ENCODE assay signal across 8 cellular contexts in genomic region chr1:112763146-112763545, GRCh38. TPM values are rescaled to one million over a fixed set of nuclear protein-coding genes. Genes with fewer than 3 reads are reported as not detected.
DNase-seq lines count a peak whose midpoint lies in the region; ATAC-seq and TF ChIP-seq lines count a peak whose summit lies in the region.
"Not testable (repeated sequence)": the region's sequence is repeated elsewhere in the genome, so short reads cannot be mapped to it uniquely, and the experiment has no call there.

No MANE protein-coding gene starts in this region.

- H2AFZ ChIP-seq in GM23248: peak overlapping the region; percentile 62
- H2AFZ ChIP-seq in hepatocyte; trophoblast cell (ENCODE audit: insufficient read depth, low read length, poor library complexity): not testable (repeated sequence)

- H2AK5ac ChIP-seq in trophoblast cell (ENCODE audit: low read length): not testable (repeated sequence)

- CTCF ChIA-PET in WTC11 (lab: Charles Lee): interaction anchor here (0.7 to 2.2 kb wide), 6 partner anchors 20 to 310 kb away, joined by 4 to 10 read pairs (median 6); partner anchors contain the start of genes LRIG2 and PPM1J

- H3K14ac ChIP-seq in trophoblast cell (ENCODE audit: low read length): peak overlapping the region; percentile 39

- peak; percentile 14; the same call in 1 of the 2 replicates for ATAC-seq in WTC11
- ATAC-seq in upper lobe of right lung: peak; percentile 57

- H2BK12ac ChIP-seq in trophoblast cell (ENCODE audit: low read length): peak overlapping the region; percentile 81

- not testable (repeated sequence) for TF ChIP-seq CTCF in WTC11 (IDR thresholded peaks at IDR 0.05); endodermal cell (conservative IDR thresholded peaks at IDR 0.05); hepatocyte (IDR thresholded peaks at IDR 0.05; ENCODE audit: poor library complexity); upper lobe of right lung (IDR thresholded peaks at IDR 0.05)

- peak overlapping the region; percentile 76 for H2BK5ac ChIP-seq in trophoblast cell (ENCODE audit: low read depth, low read length, poor library complexity)

- intact Hi-C loops in upper lobe of right lung (cut with DNase I): not testable (repeated sequence)

- H3K9me3 ChIP-seq in GM23248 (ENCODE audit: low read depth); hepatocyte (ENCODE audit: low read depth); trophoblast cell (ENCODE audit: insufficient read depth, low read depth, low read length); upper lobe of right lung: not testable (repeated sequence)
- H3K9me3 ChIP-seq in endodermal cell (ENCODE audit: control insufficient read depth, low read length): peaks cover 22% of the 10 kb centered on the region

- not testable (repeated sequence) for H3K9me2 ChIP-seq in GM23248 (ENCODE audit: insufficient read depth); hepatocyte (replicated peaks; ENCODE audit: insufficient read depth)

- in situ Hi-C loops in GM23248 (cut with MboI): not testable (repeated sequence)

- H3K4me2 ChIP-seq in GM23248 (ENCODE audit: unreplicated experiment); hepatocyte: not testable (repeated sequence)
- H3K4me2 ChIP-seq in trophoblast cell (ENCODE audit: low read length): peak overlapping the region; percentile 38

- not testable (repeated sequence) for H3K27ac Mint-ChIP-seq in WTC11
- peak overlapping the region; percentile 19 for H3K27ac Mint-ChIP-seq in endodermal cell

- peak overlapping the region; percentile 92 for H4K91ac ChIP-seq in trophoblast cell (ENCODE audit: low read depth, low read length)

- WGBS in GM23248 (ENCODE audit: low coverage in 1 of 2, low lambda C conversion rate in 2 of 2, missing lambda C conversion rate in 2 of 2), 2 experiments: 83 to 84% methylated on average over 10 of the region's 10 CpGs
- WGBS in endodermal cell (ENCODE audit: insufficient coverage in 1 of 2, insufficient read length in 1 of 2), 2 experiments: 88 to 90% methylated on average over 9 to 10 of the region's 10 CpGs
- WGBS in hepatocyte (ENCODE audit: low lambda C conversion rate, missing lambda C conversion rate): 77% methylated on average over 10 of the region's 10 CpGs
- no CpG with 5 or more reads among the region's 10 CpGs for WGBS in trophoblast cell (ENCODE audit: extremely low coverage, insufficient coverage, insufficient read length)

- POLR2A ChIA-PET in WTC11 (lab: Charles Lee): interaction anchor here (0.6 to 1.4 kb wide), 2 partner anchors 9 to 88 kb away, joined by 3 read pairs; no protein-coding TSS in a partner anchor

- H3K23ac ChIP-seq in trophoblast cell (ENCODE audit: low read length): not testable (repeated sequence)

- not testable (repeated sequence) for H3K9ac ChIP-seq in GM23248; endodermal cell (ENCODE audit: extremely low read depth, low read length, poor library complexity, severe bottlenecking); trophoblast cell (ENCODE audit: low read length)

- H3K27me3 Mint-ChIP-seq in WTC11 (ENCODE audit: low read depth) (peaks cover 17% of the 10 kb centered on the region), endodermal cell (ENCODE audit: insufficient read depth) (peaks cover 11% of the 10 kb centered on the region)

- peaks cover 26% of the 10 kb centered on the region for H3K9me3 Mint-ChIP-seq in WTC11
- H3K9me3 Mint-ChIP-seq in endodermal cell: peaks cover 25% of the 10 kb centered on the region

- H3K4me3 ChIP-seq in GM23248; endodermal cell (ENCODE audit: low read length); hepatocyte; trophoblast cell (ENCODE audit: low read depth, low read length); upper lobe of right lung: not testable (repeated sequence)

- H3K36me3 Mint-ChIP-seq in WTC11: peaks cover 21% of the 10 kb centered on the region
- not testable (repeated sequence) for H3K36me3 Mint-ChIP-seq in endodermal cell (ENCODE audit: low read depth)

- H4K20me1 ChIP-seq in GM23248 (ENCODE audit: insufficient read depth); hepatocyte (ENCODE audit: insufficient read depth, poor library complexity, severe bottlenecking): not testable (repeated sequence)

- H3K4ac ChIP-seq in trophoblast cell (ENCODE audit: low read depth, low read length): not testable (repeated sequence)

- not testable (repeated sequence) for H3K79me1 ChIP-seq in trophoblast cell (ENCODE audit: low read length)

- H4K8ac ChIP-seq in trophoblast cell (ENCODE audit: low read depth, low read length): peak overlapping the region; percentile 61

- H3F3A ChIP-seq in GM23248 (ENCODE audit: insufficient read depth): not testable (repeated sequence)

- not testable (repeated sequence) for H4K12ac ChIP-seq in trophoblast cell (ENCODE audit: low read depth, low read length)

- not testable (repeated sequence) for H3K4me3 Mint-ChIP-seq in WTC11, endodermal cell

- not testable (repeated sequence) for H3K4me1 ChIP-seq in GM23248 (ENCODE audit: insufficient read depth); endodermal cell (ENCODE audit: control insufficient read depth, insufficient read depth, low read length); upper lobe of right lung
- H3K4me1 ChIP-seq in hepatocyte (ENCODE audit: insufficient read depth) (peaks cover 15% of the 10 kb centered on the region), trophoblast cell (ENCODE audit: control insufficient read depth in 1 of 2, insufficient read depth in 2 of 2, low read length in 2 of 2) (peaks cover 13 to 17% of the 10 kb centered on the region in 2 experiments)

- not testable (repeated sequence) for DNase-seq in GM23248; WTC11 (ENCODE audit: low spot score); endodermal cell; hepatocyte (ENCODE audit: low spot score); upper lobe of right lung
- DNase-seq in NCI-H526 (lab: John Stamatoyannopoulos, UW): peak; percentile 50 to 53
- peak; percentile 73 for DNase-seq in mesenteric fat pad (ENCODE audit: low spot score)
- DNase-seq in trophoblast cell: peak; percentile 68 to 73

- not testable (repeated sequence) for H3K79me2 ChIP-seq in GM23248 (ENCODE audit: insufficient read depth); hepatocyte; trophoblast cell (ENCODE audit: control insufficient read depth, insufficient read depth, low read length, poor library complexity)

- not testable (repeated sequence) for H3K27me3 ChIP-seq in GM23248 (replicated peaks; ENCODE audit: insufficient read depth); endodermal cell (ENCODE audit: control insufficient read depth, insufficient read depth, low read length, poor library complexity, severe bottlenecking); hepatocyte; trophoblast cell (ENCODE audit: insufficient read depth, low read length); upper lobe of right lung

- H3K18ac ChIP-seq in trophoblast cell (ENCODE audit: low read length): not testable (repeated sequence)

- H3K4me1 Mint-ChIP-seq in WTC11: peaks cover 34% of the 10 kb centered on the region
- H3K4me1 Mint-ChIP-seq in endodermal cell: peaks cover 15% of the 10 kb centered on the region

- not testable (repeated sequence) for H3K27ac ChIP-seq in GM23248, upper lobe of right lung
- H3K27ac ChIP-seq in endodermal cell (ENCODE audit: low read depth, low read length) (peak overlapping the region; percentile 56), hepatocyte (peak overlapping the region; percentile 54), trophoblast cell (ENCODE audit: low read depth, low read length) (peak overlapping the region; percentile 78)

- H3K36me3 ChIP-seq in GM23248 (ENCODE audit: low read depth); endodermal cell (ENCODE audit: control insufficient read depth, insufficient read depth, low read length); hepatocyte (replicated peaks; ENCODE audit: insufficient read depth, low read depth); trophoblast cell (ENCODE audit: control insufficient read depth in 1 of 2, insufficient read depth in 2 of 2, low read length in 2 of 2); upper lobe of right lung: not testable (repeated sequence)

- H2BK120ac ChIP-seq in trophoblast cell (ENCODE audit: insufficient read depth, low read length, poor library complexity): peak overlapping the region; percentile 80

RNA-seq across cellular contexts. Expression of gene PPM1J, which starts 48.0 kb away (rescaled TPM):
- 0.13 and 0.54 TPM in 2 replicates for total RNA-seq in GM23248 (2014; rRNA removed; shearing (Covaris generic))
- polyA plus RNA-seq in GM23248 (2016; fragmentation: Nextera tagmentation; extraction: Ambion mirVana) (0.95 and 1.5 TPM in 2 replicates), hepatocyte (1.8 and 1.9 TPM in 2 replicates)
- total RNA-seq in WTC11 (2021) (19.3 to 23.5 TPM (median 22.6 TPM) in 3 replicates), endodermal cell (1 to 10 TPM; 3.1 to 5.7 TPM), hepatocyte (0.72 and 0.93 TPM in 2 replicates), mesenteric fat pad (0.61 TPM), upper lobe of right lung (0.32 TPM)
- 3.6 TPM for polyA plus RNA-seq in endodermal cell (2013, experiment 1 of 2)
- polyA plus RNA-seq in endodermal cell (2013, experiment 2 of 2): 1.7 TPM
- polyA plus RNA-seq in trophoblast cell (2013): 2.2 and 2.3 TPM in 2 replicates

RNA-seq across cellular contexts. Expression of gene RHOC, which starts 56.2 kb away (rescaled TPM):
- 486 and 625 TPM in 2 replicates for total RNA-seq in GM23248 (2014; rRNA removed; shearing (Covaris generic))
- 711 and 762 TPM in 2 replicates for polyA plus RNA-seq in GM23248 (2016; fragmentation: Nextera tagmentation; extraction: Ambion mirVana)
- 67.9 to 68.9 TPM (median 68.2 TPM) in 3 replicates for total RNA-seq in WTC11 (2021)
- 100 to 1,000 TPM; 168 to 171 TPM for total RNA-seq in endodermal cell
- 115 TPM for polyA plus RNA-seq in endodermal cell (2013, experiment 1 of 2)
- 123 TPM for polyA plus RNA-seq in endodermal cell (2013, experiment 2 of 2)
- total RNA-seq in hepatocyte: 340 and 354 TPM in 2 replicates
- 610 and 612 TPM in 2 replicates for polyA plus RNA-seq in hepatocyte
- total RNA-seq in mesenteric fat pad: 253 TPM
- 286 and 295 TPM in 2 replicates for polyA plus RNA-seq in trophoblast cell (2013)
- total RNA-seq in upper lobe of right lung: 150 TPM
